Comparison of ENCODE assay signal across 1 cellular context in genomic region chr18:59852548-59852947, GRCh38.
TF ChIP-seq lines count a peak whose summit lies in the region.

No MANE protein-coding gene starts in this region.

TF ChIP-seq in GM23338, 12 proteins besides CTCF, POLR2A, EP300 and RAD21 (continued from another document):
- TF ChIP-seq ZNF462 (CRISPR knock-in tag; IDR thresholded peaks at IDR 0.05) (no peak), ZNF331 (CRISPR knock-in tag; IDR thresholded peaks at IDR 0.05; ENCODE audit: low read depth) (no peak), EZH2 (IDR thresholded peaks at IDR 0.05; ENCODE audit: low read depth, unreplicated experiment) (no peak)
- TF ChIP-seq, protein P1, sequence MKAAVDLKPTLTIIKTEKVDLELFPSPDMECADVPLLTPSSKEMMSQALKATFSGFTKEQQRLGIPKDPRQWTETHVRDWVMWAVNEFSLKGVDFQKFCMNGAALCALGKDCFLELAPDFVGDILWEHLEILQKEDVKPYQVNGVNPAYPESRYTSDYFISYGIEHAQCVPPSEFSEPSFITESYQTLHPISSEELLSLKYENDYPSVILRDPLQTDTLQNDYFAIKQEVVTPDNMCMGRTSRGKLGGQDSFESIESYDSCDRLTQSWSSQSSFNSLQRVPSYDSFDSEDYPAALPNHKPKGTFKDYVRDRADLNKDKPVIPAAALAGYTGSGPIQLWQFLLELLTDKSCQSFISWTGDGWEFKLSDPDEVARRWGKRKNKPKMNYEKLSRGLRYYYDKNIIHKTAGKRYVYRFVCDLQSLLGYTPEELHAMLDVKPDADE (IDR thresholded peaks at IDR 0.05) = no peak
